In genomic region chr9:137321726-137322361, GRCh38 we compare ENCODE assay signal across 17 cellular contexts. TPM values are rescaled to one million over a fixed set of nuclear protein-coding genes. Genes with fewer than 3 reads are reported as not detected.
DNase-seq lines count a peak whose midpoint lies in the region; ATAC-seq and TF ChIP-seq lines count a peak whose summit lies in the region.
"Had no signal": no experiment of that assay in that cellular context is flagged by ENCODE, and none has a peak within 500 bp of the region (broad histone marks: within the 10 kb centered on the region; RNA-seq: fewer than 3 reads in every experiment).

No MANE protein-coding gene starts in this region.

- no peak overlapping the region for H3K9ac ChIP-seq in endodermal cell (ENCODE audit: extremely low read depth, low read length, poor library complexity, severe bottlenecking)

- no peak overlapping the region for H3K27ac Mint-ChIP-seq in natural killer cell
- H3K27ac Mint-ChIP-seq in natural killer cell treated with Interleukin-12 subunit alpha and Interleukin-12 subunit beta and Interleukin-15 and Interleukin-18, amount 100 ng/mL, for 72 hours = no peak overlapping the region
- H3K27ac Mint-ChIP-seq in endodermal cell = no peak overlapping the region
- no peak overlapping the region for H3K27ac Mint-ChIP-seq in activated naive CD4-positive, alpha-beta T cell treated with anti-CD3 and anti-CD28 coated beads, Interleukin-2, amount 10 ng/mL, durations not matched to agents 7 days and 5 days
- H3K27ac Mint-ChIP-seq: CD14-positive monocyte had no signal

- ATAC-seq in natural killer cell (no peak), upper lobe of right lung (no peak), left lobe of liver (no peak)
- ATAC-seq in natural killer cell treated with Interleukin-12 subunit alpha and Interleukin-12 subunit beta and Interleukin-15 and Interleukin-18, amount 100 ng/mL, for 72 hours = no peak
- ATAC-seq: A549 had no signal

- H3K27me3 Mint-ChIP-seq in natural killer cell (ENCODE audit: low read depth in 2 of 2) = peaks cover 2 to 8% of the 10 kb centered on the region in 2 donors
- peaks cover 0 to 5% of the 10 kb centered on the region in 2 donors for H3K27me3 Mint-ChIP-seq in natural killer cell treated with Interleukin-12 subunit alpha and Interleukin-12 subunit beta and Interleukin-15 and Interleukin-18, amount 100 ng/mL, for 72 hours
- peaks cover 11% of the 10 kb centered on the region for H3K27me3 Mint-ChIP-seq in endodermal cell (ENCODE audit: insufficient read depth)
- H3K27me3 Mint-ChIP-seq in activated naive CD4-positive, alpha-beta T cell treated with anti-CD3 and anti-CD28 coated beads, Interleukin-2, amount 10 ng/mL, durations not matched to agents 7 days and 5 days = peaks cover 18% of the 10 kb centered on the region

- TF ChIP-seq CTCF in natural killer cell (IDR thresholded peaks at IDR 0.05) (no peak), endodermal cell (conservative IDR thresholded peaks at IDR 0.05) (no peak), upper lobe of right lung (IDR thresholded peaks at IDR 0.05) (no peak)

- H3K9me3 ChIP-seq in endodermal cell (ENCODE audit: control insufficient read depth, low read length) = no peaks in the 10 kb centered on the region
- no peaks in the 10 kb centered on the region for H3K9me3 ChIP-seq in upper lobe of right lung
- H3K9me3 ChIP-seq: A549, MG63 had no signal

- H3K27me3 ChIP-seq in endodermal cell (ENCODE audit: control insufficient read depth, insufficient read depth, low read length, poor library complexity, severe bottlenecking) (no peaks in the 10 kb centered on the region), upper lobe of right lung (peaks cover 2% of the 10 kb centered on the region)
- H3K27me3 ChIP-seq: MG63 had no signal

- intact Hi-C loops in natural killer cell (cut with micrococcal nuclease) (no loop called here), posterior vena cava (cut with DNase I) (no loop called here), upper lobe of right lung (cut with DNase I) (no loop called here)

- CTCF ChIA-PET in activated naive CD4-positive, alpha-beta T cell treated with anti-CD3 and anti-CD28 coated beads, Interleukin-2, amount 10 ng/mL, durations not matched to agents 7 days and 5 days (lab: Charles Lee) = interaction anchor here (1.3 kb wide), 1 partner anchor 20 kb away, joined by 4 read pairs; the partner anchor contains the start of gene NRARP

- WGBS in endodermal cell (ENCODE audit: insufficient coverage in 1 of 2, insufficient read length in 1 of 2), 2 experiments = 94 to 95% methylated on average over 21 to 22 of the region's 22 CpGs

- H3K4me3 Mint-ChIP-seq in natural killer cell (peak overlapping the region; percentile 31), endodermal cell (no peak overlapping the region)
- H3K4me3 Mint-ChIP-seq in natural killer cell treated with Interleukin-12 subunit alpha and Interleukin-12 subunit beta and Interleukin-15 and Interleukin-18, amount 100 ng/mL, for 72 hours = no peak overlapping the region
- H3K4me3 Mint-ChIP-seq in activated naive CD4-positive, alpha-beta T cell treated with anti-CD3 and anti-CD28 coated beads, Interleukin-2, amount 10 ng/mL, durations not matched to agents 7 days and 5 days = no peak overlapping the region
- H3K4me3 Mint-ChIP-seq: CD14-positive monocyte had no signal

- DNase-seq in natural killer cell = no peak
- no peak for DNase-seq in natural killer cell treated with Interleukin-12 subunit alpha and Interleukin-12 subunit beta and Interleukin-15 and Interleukin-18, amount 100 ng/mL, for 72 hours (ENCODE audit: low spot score)
- peak; percentile 36 for DNase-seq in endodermal cell
- DNase-seq in posterior vena cava (ENCODE audit: low spot score) = peak; percentile 65
- DNase-seq in upper lobe of right lung = peak; percentile 52
- no peak for DNase-seq in LoVo (ENCODE audit: low spot score)
- DNase-seq in activated naive CD4-positive, alpha-beta T cell treated with anti-CD3 and anti-CD28 coated beads, Interleukin-2, amount 10 ng/mL, durations not matched to agents 7 days and 5 days = no peak
- DNase-seq in left lobe of liver (ENCODE audit: low spot score) = no peak
- DNase-seq: COR-L47, DMS153, MG63, NCI-H1092, NCI-H510A treated with DMSO at 0.1 percent for 48 hours, NCI-H82, PC-9 had no signal

- H3K36me3 Mint-ChIP-seq in natural killer cell (no peaks in the 10 kb centered on the region), endodermal cell (ENCODE audit: low read depth) (no peaks in the 10 kb centered on the region)
- peaks cover 3% of the 10 kb centered on the region for H3K36me3 Mint-ChIP-seq in natural killer cell treated with Interleukin-12 subunit alpha and Interleukin-12 subunit beta and Interleukin-15 and Interleukin-18, amount 100 ng/mL, for 72 hours
- H3K36me3 Mint-ChIP-seq in activated naive CD4-positive, alpha-beta T cell treated with anti-CD3 and anti-CD28 coated beads, Interleukin-2, amount 10 ng/mL, durations not matched to agents 7 days and 5 days = peaks cover 1% of the 10 kb centered on the region

- H3K4me1 Mint-ChIP-seq in natural killer cell (peaks cover 10 to 21% of the 10 kb centered on the region in 2 donors), endodermal cell (peaks cover 2% of the 10 kb centered on the region)
- H3K4me1 Mint-ChIP-seq in natural killer cell treated with Interleukin-12 subunit alpha and Interleukin-12 subunit beta and Interleukin-15 and Interleukin-18, amount 100 ng/mL, for 72 hours (ENCODE audit: low read depth in 2 of 2) = peaks cover 9 to 12% of the 10 kb centered on the region in 2 donors
- H3K4me1 Mint-ChIP-seq in activated naive CD4-positive, alpha-beta T cell treated with anti-CD3 and anti-CD28 coated beads, Interleukin-2, amount 10 ng/mL, durations not matched to agents 7 days and 5 days = peaks cover 30% of the 10 kb centered on the region

- H3K4me1 ChIP-seq in endodermal cell (ENCODE audit: control insufficient read depth, insufficient read depth, low read length) = no peaks in the 10 kb centered on the region
- H3K4me1 ChIP-seq in upper lobe of right lung = peaks cover 21% of the 10 kb centered on the region

- H3K36me3 ChIP-seq in endodermal cell (ENCODE audit: control insufficient read depth, insufficient read depth, low read length) (no peaks in the 10 kb centered on the region), upper lobe of right lung (no peaks in the 10 kb centered on the region)
- H3K36me3 ChIP-seq: MG63 had no signal

- no peak overlapping the region for H3K4me3 ChIP-seq in endodermal cell (ENCODE audit: low read length)
- no peak overlapping the region for H3K4me3 ChIP-seq in upper lobe of right lung
- H3K4me3 ChIP-seq: A549, MG63, PC-9 had no signal

- no peak overlapping the region for H3K27ac ChIP-seq in endodermal cell (ENCODE audit: low read depth, low read length)
- H3K27ac ChIP-seq in upper lobe of right lung = no peak overlapping the region
- H3K27ac ChIP-seq: A549, PC-9 had no signal

- H3K9me3 Mint-ChIP-seq in natural killer cell = no peaks in the 10 kb centered on the region
- H3K9me3 Mint-ChIP-seq in natural killer cell treated with Interleukin-12 subunit alpha and Interleukin-12 subunit beta and Interleukin-15 and Interleukin-18, amount 100 ng/mL, for 72 hours = no peaks in the 10 kb centered on the region
- peaks cover 1% of the 10 kb centered on the region for H3K9me3 Mint-ChIP-seq in endodermal cell
- H3K9me3 Mint-ChIP-seq in activated naive CD4-positive, alpha-beta T cell treated with anti-CD3 and anti-CD28 coated beads, Interleukin-2, amount 10 ng/mL, durations not matched to agents 7 days and 5 days = no peaks in the 10 kb centered on the region

RNA-seq across cellular contexts. Expression of gene NRARP, which starts 19.8 kb away (rescaled TPM):
- total RNA-seq in natural killer cell = 1 to 10 TPM in 2 of 3 donors, under 1 TPM in 1; 0.88 to 2.3 (median 1.2) TPM
- 1 to 10 TPM in 1 of 2 donors, under 1 TPM in 1; 0.88 to 2.6 TPM for total RNA-seq in natural killer cell treated with Interleukin-12 subunit alpha and Interleukin-12 subunit beta and Interleukin-15 and Interleukin-18, amount 100 ng/mL, for 72 hours
- total RNA-seq in endodermal cell = 10 to 100 TPM; 12.1 to 12.9 TPM
- polyA plus RNA-seq in endodermal cell (2013, experiment 1 of 2) = 59.0 TPM
- polyA plus RNA-seq in endodermal cell (2013, experiment 2 of 2) = 52.6 TPM
- total RNA-seq in posterior vena cava = 1 to 10 TPM; 5.6 to 9.0 TPM
- total RNA-seq in upper lobe of right lung = 21.5 TPM
- total RNA-seq in left lobe of liver = 1.3 TPM
- polyA plus RNA-seq: CD14-positive monocyte had no signal

RNA-seq across cellular contexts. Expression of gene TOR4A, which starts 44.3 kb away (rescaled TPM):
- total RNA-seq in natural killer cell (10 to 100 TPM; 16.3 to 24.6 (median 19.2) TPM), endodermal cell (10 to 100 TPM; 14.2 to 18.9 TPM), posterior vena cava (1 to 10 TPM; 5.3 to 7.0 TPM), upper lobe of right lung (27.4 TPM), left lobe of liver (3.6 TPM)
- total RNA-seq in natural killer cell treated with Interleukin-12 subunit alpha and Interleukin-12 subunit beta and Interleukin-15 and Interleukin-18, amount 100 ng/mL, for 72 hours = 10 to 100 TPM; 31.1 to 38.4 TPM
- 4.6 TPM for polyA plus RNA-seq in endodermal cell (2013, experiment 1 of 2)
- polyA plus RNA-seq in endodermal cell (2013, experiment 2 of 2) = 5.1 TPM

Comparison
In these comparisons a context has a peak if more than half of its experiments do, and no peak if none do; other contexts are left out.
1. DNase-seq: peak in endodermal cell (single experiment), posterior vena cava (single experiment) and upper lobe of right lung (single experiment); none in natural killer cell (single experiment), natural killer cell treated with Interleukin-12 subunit alpha and Interleukin-12 subunit beta and Interleukin-15 and Interleukin-18, amount 100 ng/mL, for 72 hours (single experiment), LoVo (single experiment), activated naive CD4-positive, alpha-beta T cell treated with anti-CD3 and anti-CD28 coated beads, Interleukin-2, amount 10 ng/mL, durations not matched to agents 7 days and 5 days (single experiment) and left lobe of liver (single experiment).